In the genomic region with DNA sequence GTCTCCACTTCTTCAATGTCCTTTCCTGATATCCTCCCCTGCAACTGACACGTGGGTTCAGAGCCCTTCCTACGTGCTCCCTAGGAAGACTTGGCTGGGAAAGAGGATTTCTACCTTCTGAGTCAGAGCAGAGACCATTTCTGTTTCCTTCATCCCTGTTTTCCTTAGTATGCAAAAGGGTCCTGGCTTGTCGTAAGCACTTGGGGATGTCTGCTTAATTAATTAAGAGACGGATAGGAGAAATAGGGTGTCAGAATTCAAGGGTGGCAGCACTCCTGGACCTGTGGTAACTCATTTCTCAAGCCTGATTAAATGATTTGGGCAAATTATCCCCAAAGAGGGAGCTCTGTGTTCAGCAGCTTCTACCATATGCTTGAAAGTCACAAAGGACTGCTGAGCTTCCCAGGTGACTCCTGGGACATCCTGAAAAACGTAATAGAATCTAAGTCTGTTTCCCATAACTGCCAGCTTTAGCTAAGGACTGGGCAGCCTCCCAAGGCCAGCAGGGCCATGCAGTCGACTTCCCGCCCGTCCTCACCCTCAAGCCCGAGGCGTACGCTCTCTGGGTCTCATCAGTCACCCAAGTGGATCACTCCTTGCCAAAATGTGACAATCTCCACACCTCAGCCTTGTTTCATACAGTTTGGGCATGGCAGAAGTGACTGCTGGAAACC, we compare ENCODE assay signal across 12 cellular contexts. TPM values are rescaled to one million over a fixed set of nuclear protein-coding genes. Genes with fewer than 3 reads are reported as not detected.
DNase-seq lines count a peak whose midpoint lies in the region; ATAC-seq, FAIRE-seq and TF ChIP-seq lines count a peak whose summit lies in the region.
"Had no signal": no experiment of that assay in that cellular context is flagged by ENCODE, and none has a peak within 500 bp of the region (broad histone marks: within the 10 kb centered on the region; RNA-seq: fewer than 3 reads in every experiment).

No MANE protein-coding gene starts in this region.

- intact Hi-C loops in Right ventricle myocardium inferior (cut with DNase I) (loop anchor here (1.0 kb wide), 1 partner anchor 32 kb away; no protein-coding TSS in a partner anchor), cardiac septum (cut with DNase I) (loop anchor here (5.0 kb wide), 1 partner anchor 35 kb away; no protein-coding TSS in a partner anchor), aorta (cut with DNase I) (no loop called here)

- H3K27me3 ChIP-seq in lung (ENCODE audit: control insufficient read depth, insufficient read depth) (no peaks in the 10 kb centered on the region), aorta (ENCODE audit: control insufficient read depth in 1 of 2, insufficient read depth in 2 of 2, low read length in 1 of 2) (no peaks in the 10 kb centered on the region), H7 (ENCODE audit: control insufficient read depth, insufficient read depth, low read length) (no peaks in the 10 kb centered on the region; the same call in 1 of the 2 replicates)

- no peak for FAIRE-seq in frontal cortex (lab: Jason Lieb, UNC)

- DNase-seq in Right ventricle myocardium inferior (ENCODE audit: missing footprints) (no peak), cardiac septum (ENCODE audit: low spot score) (no peak), epithelial cell of prostate (ENCODE audit: low read depth, low spot score) (no peak), lung (ENCODE audit: low spot score) (no peak), aorta (no peak), H7 (no peak), frontal cortex (ENCODE audit: low spot score in 2 of 2) (no peak)
- DNase-seq in NK-92 treated with Interleukin-12 subunit alpha and Interleukin-12 subunit beta, amount 100 ng/mL, for 24 hours (lab: John Stamatoyannopoulos, UW), result no peak
- DNase-seq: activated CD4-positive, alpha-beta T cell treated with anti-CD3 and anti-CD28 coated beads, Interleukin-2, amount 10 ng/mL, durations not matched to agents 7 days and 5 days; islet precursor cell; NCI-H1436 had no signal

- no peak overlapping the region for H3K4me3 ChIP-seq in lung
- no peak overlapping the region for H3K4me3 ChIP-seq in aorta (ENCODE audit: low read length in 2 of 2)
- H3K4me3 ChIP-seq in H7 (ENCODE audit: insufficient read depth, low read depth, low read length), result no peak overlapping the region

- H3K4me1 ChIP-seq in lung (ENCODE audit: control insufficient read depth in 2 of 2, insufficient read depth in 2 of 2, low read length in 2 of 2) (peaks cover 16 to 37% of the 10 kb centered on the region in 2 donors), aorta (ENCODE audit: control insufficient read depth in 1 of 2, insufficient read depth in 2 of 2, low read length in 2 of 2) (peaks cover 0 to 5% of the 10 kb centered on the region in 2 donors)

- WGBS in lung, 2 donors, result 74 to 84% methylated on average over 11 of the region's 11 CpGs
- WGBS in aorta, 2 donors, result 36 to 38% methylated on average over 11 of the region's 11 CpGs

- TF ChIP-seq CTCF in lung (IDR thresholded peaks at IDR 0.05; ENCODE audit: control extremely low read depth, extremely low read depth), result no peak

- H3K9me3 ChIP-seq in lung (ENCODE audit: control insufficient read depth in 2 of 2, insufficient read depth in 1 of 2, low read length in 1 of 2) (no peaks in the 10 kb centered on the region), aorta (ENCODE audit: control insufficient read depth, low read length) (no peaks in the 10 kb centered on the region)

- H3K27ac ChIP-seq in epithelial cell of prostate (peak overlapping the region; percentile 42), lung (ENCODE audit: low read depth in 1 of 2, low read length in 1 of 2) (peak overlapping the region; percentile 63 to 85), aorta (ENCODE audit: low read depth in 1 of 2, low read length in 2 of 2) (no peak overlapping the region)
- H3K27ac ChIP-seq: 22Rv1 had no signal

- no peaks in the 10 kb centered on the region for H3K36me3 ChIP-seq in lung (ENCODE audit: control insufficient read depth in 2 of 2, insufficient read depth in 2 of 2, low read length in 2 of 2)
- no peaks in the 10 kb centered on the region for H3K36me3 ChIP-seq in aorta (ENCODE audit: control insufficient read depth in 1 of 2, insufficient read depth in 2 of 2, low read length in 1 of 2)
- H3K36me3 ChIP-seq in H7 (replicated peaks; ENCODE audit: control insufficient read depth, insufficient read depth, low read length), result no peaks in the 10 kb centered on the region

- ATAC-seq in Right ventricle myocardium inferior (peak; percentile 29), lung (ENCODE audit: insufficient read depth, low FRiP score) (peak; percentile 46), aorta (ENCODE audit: low FRiP score) (peak; percentile 46)

RNA-seq across cellular contexts. Expression of a gene that starts 20.5 kb away (rescaled TPM):
- total RNA-seq in Right ventricle myocardium inferior, result 12.6 TPM
- total RNA-seq in cardiac septum, result 5.4 TPM
- 100 to 1,000 TPM in 1 of 2 donors, 10 to 100 TPM in 1; 19.1 to 140 TPM for total RNA-seq in lung
- 10 to 100 TPM in 1 of 2 donors, 1 to 10 TPM in 1; 5.4 to 14.4 TPM for polyA plus RNA-seq in lung
- total RNA-seq in aorta, result 10 to 100 TPM; 26.3 to 44.7 TPM
- 10 to 100 TPM in 1 of 2 donors, 1 to 10 TPM in 1; 5.4 to 13.2 TPM for polyA plus RNA-seq in aorta
- 2.9 and 3.6 TPM in 2 replicates for total RNA-seq in H7 (2014; rRNA removed; shearing (Covaris generic))
- 28.5 TPM for total RNA-seq in frontal cortex

Comparison
In these comparisons a context has a peak if more than half of its experiments do, and no peak if none do; other contexts are left out.
1. H3K27ac ChIP-seq: peak in epithelial cell of prostate (single experiment) and lung (2 of 2); none in aorta (0 of 2).
2. intact Hi-C loops: an anchor here in Right ventricle myocardium inferior (1.0 kb wide) and cardiac septum (5.0 kb wide); none called in aorta.
3. Peak in every context shown above with its lines, with median percentiles within 50 percentile points of each other: ATAC-seq.